Comparison of ENCODE assay signal across 30 cellular contexts in genomic region chr15:83656192-83656591, GRCh38. TPM values are rescaled to one million over a fixed set of nuclear protein-coding genes. Genes with fewer than 3 reads are reported as not detected.
"Had no signal": no experiment of that assay in that cellular context is flagged by ENCODE, and none has a peak within 500 bp of the region (broad histone marks: within the 10 kb centered on the region; RNA-seq: fewer than 3 reads in every experiment).

No MANE protein-coding gene starts in this region.

- H2AFZ ChIP-seq: neural progenitor cell had no signal

- H3K4me1 ChIP-seq: neural progenitor cell had no signal

- H3K27me3 ChIP-seq: tibial artery had no signal

- H3K36me3 ChIP-seq: adrenal gland, neural progenitor cell, stomach, suprapubic skin, WERI-Rb-1 had no signal

- H3K4me3 ChIP-seq: neural progenitor cell, suprapubic skin had no signal

- H3K9me3 ChIP-seq: adrenal gland, stomach, suprapubic skin, tibial artery had no signal

- DNase-seq: activated CD4-positive, alpha-beta T cell treated with anti-CD3 and anti-CD28 coated beads for 48 hours; activated CD4-positive, alpha-beta T cell treated with anti-CD3 and anti-CD28 coated beads, Interleukin-2, amount 50 U/mL, for 48 hours; activated CD8-positive, alpha-beta memory T cell treated with anti-CD3 and anti-CD28 coated beads for 24 hours; activated effector memory CD4-positive, alpha-beta T cell treated with Interleukin-2 at 50 U/mL for 16 hours; activated naive CD4-positive, alpha-beta T cell treated with Interleukin-2 at 50 U/mL for 16 hours; activated naive CD8-positive, alpha-beta T cell treated with anti-CD3 and anti-CD28 coated beads for 36 hours; adrenal gland; central memory CD4-positive, alpha-beta T cell; endodermal cell; foreskin melanocyte; hippocampal formation; left cardiac atrium; midbrain; natural killer cell; occipital lobe; posterior cingulate gyrus; stimulated activated CD4-positive, alpha-beta T cell treated with anti-CD3 and anti-CD28 coated beads, Interleukin-15, amount 100 ng/mL, for 24 hours; stimulated activated CD4-positive, alpha-beta T cell treated with anti-CD3 and anti-CD28 coated beads, Interleukin-2, amount 100 ng/mL, for 24 hours; stimulated activated naive B cell treated with anti-CD40 and anti-IgM and Interleukin-4, amounts not matched to agents 10 μg/mL and 1 μg/mL and 100 μg/mL, for 72 hours; stomach; T-helper 17 cell; T1000; tibial artery; WERI-Rb-1 had no signal

- H3K27ac ChIP-seq: neural progenitor cell, suprapubic skin, WERI-Rb-1 had no signal

- H3K4me2 ChIP-seq: neural progenitor cell had no signal

- FAIRE-seq: keratinocyte had no signal

- ATAC-seq: activated CD4-positive, CD25-positive, alpha-beta regulatory T cell treated with anti-CD3 and anti-CD28 coated beads, Interleukin-2, amount 50 U/mL, for 24 hours; esophagus mucosa; left cardiac atrium; natural killer cell; SK-N-SH treated with all-trans-retinoic acid at 6 μM for 48 hours; stimulated activated naive B cell treated with anti-CD40 and anti-IgM and Interleukin-4, amounts not matched to agents 10 μg/mL and 1 μg/mL and 100 μg/mL, for 72 hours; T-helper 17 cell had no signal

RNA-seq across cellular contexts. Expression of gene ADAMTSL3, which starts 2.3 kb away (rescaled TPM):
- total RNA-seq: activated naive CD8-positive, alpha-beta T cell treated with anti-CD3 and anti-CD28 coated beads for 36 hours; T-helper 17 cell had no signal
